Comparison of ENCODE assay signal across 7 cellular contexts in the genomic region with DNA sequence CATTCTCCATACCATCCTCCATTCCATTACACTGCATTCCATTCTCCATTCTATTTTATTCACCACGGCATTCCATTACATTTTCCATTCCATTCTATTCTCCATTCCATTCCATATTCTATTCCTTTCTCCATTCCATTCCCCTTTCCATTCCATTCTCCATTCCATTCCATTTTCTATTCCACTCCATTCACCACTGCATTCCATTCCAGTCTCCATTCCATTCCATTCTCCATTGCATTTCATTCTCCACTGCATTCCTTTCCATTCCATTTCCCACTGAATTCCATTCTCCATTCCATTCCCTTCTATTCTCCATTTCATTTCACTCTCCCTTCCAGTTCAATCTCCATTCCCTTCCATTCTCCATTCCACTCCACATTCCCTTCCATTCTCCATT.
"Had no signal": no experiment of that assay in that cellular context is flagged by ENCODE, and none has a peak within 500 bp of the region (broad histone marks: within the 10 kb centered on the region; RNA-seq: fewer than 3 reads in every experiment).

No MANE protein-coding gene starts in this region.

- ATAC-seq: GM23338, HCT116, K562 had no signal

- H3K9me3 ChIP-seq: HAP-1 had no signal

- H2AFZ ChIP-seq: GM23338 had no signal

- FAIRE-seq: HTR-8/SVneo, K562 had no signal

- H3K36me3 ChIP-seq: HAP-1 had no signal

- DNase-seq: H7, KG1 had no signal

- H3K4me2 ChIP-seq: GM23338 had no signal

- H3K4me1 ChIP-seq: HAP-1 had no signal

- H3K4me3 ChIP-seq: GM23338, HAP-1, K562 had no signal
